Comparison of ENCODE assay signal across 8 cellular contexts in the genomic region with DNA sequence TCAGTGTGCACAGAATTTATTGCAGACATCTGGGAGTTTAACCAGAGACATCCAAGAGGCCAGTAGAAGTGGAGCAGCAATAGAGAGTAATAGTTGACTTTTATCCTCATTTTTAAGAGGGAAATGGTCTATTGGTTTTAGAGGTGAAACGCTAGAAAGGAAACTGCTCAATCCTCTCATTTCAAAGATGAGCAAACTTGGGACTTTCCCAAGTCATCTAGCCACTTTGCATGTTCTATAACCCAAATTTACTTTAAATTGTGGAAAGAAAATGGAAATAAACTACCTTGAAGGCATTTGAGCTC.
A peak's percentile ranks its signal among the peaks of the same experiment; 100 is the strongest.
DNase-seq lines count a peak whose midpoint lies in the region; ATAC-seq and TF ChIP-seq lines count a peak whose summit lies in the region.
"Had no signal": no experiment of that assay in that cellular context is flagged by ENCODE, and none has a peak within 500 bp of the region (broad histone marks: within the 10 kb centered on the region; RNA-seq: fewer than 3 reads in every experiment).

No MANE protein-coding gene starts in this region.

- H3K27me3 Mint-ChIP-seq in memory B cell, result no peaks in the 10 kb centered on the region
- no peaks in the 10 kb centered on the region; the same call in 1 of the 2 replicates for H3K27me3 Mint-ChIP-seq in WTC11 (ENCODE audit: low read depth)

- TF ChIP-seq CTCF in WTC11 (IDR thresholded peaks at IDR 0.05), result no peak

- DNase-seq in memory B cell (ENCODE audit: low spot score in 2 of 2) (no peak), WTC11 (ENCODE audit: low spot score) (no peak), NCI-H2029 (lab: John Stamatoyannopoulos, UW) (no peak)
- no peak for DNase-seq in stimulated activated naive CD4-positive, alpha-beta T cell (lab: John Stamatoyannopoulos, UW)
- DNase-seq: stimulated activated CD4-positive, alpha-beta T cell treated with anti-CD3 and anti-CD28 coated beads, Interleukin-2, amount 100 ng/mL, for 48 hours had no signal

- CTCF ChIA-PET in WTC11 (lab: Charles Lee), result no interaction called here

- no peaks in the 10 kb centered on the region for H3K9me3 Mint-ChIP-seq in memory B cell
- H3K9me3 Mint-ChIP-seq in WTC11, result no peaks in the 10 kb centered on the region

- H3K27ac Mint-ChIP-seq in memory B cell (no peak overlapping the region), WTC11 (no peak overlapping the region)

- H3K36me3 Mint-ChIP-seq in memory B cell (peaks cover 25% of the 10 kb centered on the region), WTC11 (no peaks in the 10 kb centered on the region)

- ATAC-seq in GM18861 (IDR thresholded peaks at IDR 0.05; ENCODE audit: unreplicated experiment), result peak; percentile 46
- peak; percentile 47 for ATAC-seq in GM21526 (IDR thresholded peaks at IDR 0.05; ENCODE audit: low FRiP score, unreplicated experiment)
- ATAC-seq in HG03196 (IDR thresholded peaks at IDR 0.05; ENCODE audit: unreplicated experiment), result peak; percentile 36
- ATAC-seq in memory B cell (ENCODE audit: low read depth), result peak; percentile 39
- no peak for ATAC-seq in WTC11

- H3K4me1 Mint-ChIP-seq in memory B cell, result peaks cover 24% of the 10 kb centered on the region
- H3K4me1 Mint-ChIP-seq in WTC11, result peaks cover 15% of the 10 kb centered on the region

- no peak overlapping the region for H3K4me3 Mint-ChIP-seq in memory B cell
- no peak overlapping the region for H3K4me3 Mint-ChIP-seq in WTC11

- POLR2A ChIA-PET in WTC11 (lab: Charles Lee), result no interaction called here

TF ChIP-seq in WTC11, 78 proteins besides CTCF, POLR2A, EP300 and RAD21:
- TF ChIP-seq JUN (CRISPR knock-in tag; IDR thresholded peaks at IDR 0.05), result no peak
